9 cellular contexts compared by ENCODE assay signal in the genomic region with DNA sequence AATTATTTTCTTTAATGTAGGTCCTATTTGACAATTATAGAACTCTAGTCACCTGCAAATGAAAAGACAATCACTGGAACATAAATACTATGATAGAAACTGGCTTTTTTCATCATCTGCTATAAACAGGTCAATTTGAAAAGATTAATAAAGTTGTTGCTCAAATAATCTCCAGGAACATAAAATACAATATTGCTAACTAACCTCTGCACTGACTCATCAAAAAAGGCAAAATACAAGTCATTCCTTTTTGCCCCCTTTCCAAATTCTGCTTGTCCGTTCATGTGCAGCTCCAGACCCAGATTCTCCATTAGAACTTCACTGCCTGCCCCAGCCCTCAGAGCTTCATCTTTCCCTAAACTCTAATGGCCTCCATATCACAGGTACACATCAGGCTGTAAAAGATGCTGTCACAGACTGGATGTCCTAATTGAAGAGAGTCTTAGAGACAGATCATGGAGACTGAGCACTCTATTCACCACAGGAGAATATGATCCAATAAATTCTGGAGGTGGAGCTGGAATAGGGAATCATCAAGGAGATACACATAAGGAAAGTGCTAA. TPM values are rescaled to one million over a fixed set of nuclear protein-coding genes. Genes with fewer than 3 reads are reported as not detected.
DNase-seq lines count a peak whose midpoint lies in the region; ATAC-seq and TF ChIP-seq lines count a peak whose summit lies in the region.
"Had no signal": no experiment of that assay in that cellular context is flagged by ENCODE, and none has a peak within 500 bp of the region (broad histone marks: within the 10 kb centered on the region; RNA-seq: fewer than 3 reads in every experiment).

No MANE protein-coding gene starts in this region.

- H3K27me3 Mint-ChIP-seq in activated CD4-positive, alpha-beta memory T cell treated with anti-CD3 and anti-CD28 coated beads, Interleukin-2, amount 10 ng/mL, durations not matched to agents 7 days and 5 days, result no peaks in the 10 kb centered on the region

- POLR2A ChIA-PET in activated CD4-positive, alpha-beta memory T cell treated with anti-CD3 and anti-CD28 coated beads, Interleukin-2, amount 10 ng/mL, durations not matched to agents 7 days and 5 days (lab: Charles Lee), result interaction anchor here (1.2 to 4.0 kb wide), 7 partner anchors 9 to 89 kb away, joined by 3 to 28 read pairs (median 10); partner anchors contain the start of genes IRGM and SMIM3

- CTCF ChIA-PET in activated CD4-positive, alpha-beta memory T cell treated with anti-CD3 and anti-CD28 coated beads, Interleukin-2, amount 10 ng/mL, durations not matched to agents 7 days and 5 days (lab: Charles Lee), result interaction anchor here (0.5 to 2.6 kb wide), 6 partner anchors 21 to 307 kb away, joined by 3 to 10 read pairs (median 5); partner anchors contain the start of genes RPS14 and SMIM3

- TF ChIP-seq CTCF in cardiac muscle cell (IDR thresholded peaks at IDR 0.05; ENCODE audit: low read depth, low read length) (no peak), gastroesophageal sphincter (IDR thresholded peaks at IDR 0.05) (no peak), tibial artery (IDR thresholded peaks at IDR 0.05) (no peak)

- H3K4me1 ChIP-seq in cardiac muscle cell (ENCODE audit: low read depth), result peaks cover 9% of the 10 kb centered on the region
- peaks cover 8 to 48% (median 8%) of the 10 kb centered on the region in 3 donors for H3K4me1 ChIP-seq in gastroesophageal sphincter
- H3K4me1 ChIP-seq in tibial artery, result peaks cover 0 to 29% (median 17%) of the 10 kb centered on the region in 4 donors

- H3K4me3 Mint-ChIP-seq in activated CD4-positive, alpha-beta memory T cell treated with anti-CD3 and anti-CD28 coated beads, Interleukin-2, amount 10 ng/mL, durations not matched to agents 7 days and 5 days, result peak overlapping the region; percentile 46

- H3K9me3 ChIP-seq in cardiac muscle cell (ENCODE audit: low read depth) (no peaks in the 10 kb centered on the region), gastroesophageal sphincter (no peaks in the 10 kb centered on the region), tibial artery (no peaks in the 10 kb centered on the region)

- peak overlapping the region; percentile 100 for H3K27ac ChIP-seq in cardiac muscle cell
- H3K27ac ChIP-seq in gastroesophageal sphincter, result peak overlapping the region in 3 of 4 donors; percentile 92 to 96 (median 95)
- peak overlapping the region in 1 of 2 donors; percentile 91 for H3K27ac ChIP-seq in tibial artery

- H3K4me3 ChIP-seq in cardiac muscle cell, result peak overlapping the region; percentile 89
- peak overlapping the region in 1 of 2 donors; percentile 68 for H3K4me3 ChIP-seq in gastroesophageal sphincter
- H3K4me3 ChIP-seq in tibial artery, result peak overlapping the region; percentile 62

- TF ChIP-seq POLR2A in gastroesophageal sphincter (IDR thresholded peaks at IDR 0.05), result no peak

- DNase-seq in cardiac muscle cell (ENCODE audit: low read depth in 1 of 2, low spot score in 1 of 2) (no peak), Right ventricle myocardium inferior (ENCODE audit: missing footprints) (no peak), tibial artery (no peak), NOMO-1 (lab: John Stamatoyannopoulos, UW; ENCODE audit: unreplicated experiment in 2 of 2) (no peak), NCI-H2107 (lab: John Stamatoyannopoulos, UW) (no peak)
- DNase-seq in activated CD4-positive, alpha-beta memory T cell treated with anti-CD3 and anti-CD28 coated beads, Interleukin-2, amount 10 ng/mL, durations not matched to agents 7 days and 5 days, result no peak
- DNase-seq: DMS153 had no signal

- H3K27me3 ChIP-seq in cardiac muscle cell (no peaks in the 10 kb centered on the region), gastroesophageal sphincter (no peaks in the 10 kb centered on the region), tibial artery (peaks cover 0 to 2% of the 10 kb centered on the region in 2 donors)

- H3K27ac Mint-ChIP-seq in activated CD4-positive, alpha-beta memory T cell treated with anti-CD3 and anti-CD28 coated beads, Interleukin-2, amount 10 ng/mL, durations not matched to agents 7 days and 5 days, result peak overlapping the region; percentile 12

- H3K4me1 Mint-ChIP-seq in activated CD4-positive, alpha-beta memory T cell treated with anti-CD3 and anti-CD28 coated beads, Interleukin-2, amount 10 ng/mL, durations not matched to agents 7 days and 5 days, result peaks cover 38% of the 10 kb centered on the region

- no peak for TF ChIP-seq EP300 in gastroesophageal sphincter (IDR thresholded peaks at IDR 0.05)

- H3K9me3 Mint-ChIP-seq in activated CD4-positive, alpha-beta memory T cell treated with anti-CD3 and anti-CD28 coated beads, Interleukin-2, amount 10 ng/mL, durations not matched to agents 7 days and 5 days, result no peaks in the 10 kb centered on the region

- ATAC-seq in Right ventricle myocardium inferior, result no peak
- no peak for ATAC-seq in gastroesophageal sphincter
- ATAC-seq in HG03039 (IDR thresholded peaks at IDR 0.05; ENCODE audit: unreplicated experiment), result no peak

- H3K36me3 Mint-ChIP-seq in activated CD4-positive, alpha-beta memory T cell treated with anti-CD3 and anti-CD28 coated beads, Interleukin-2, amount 10 ng/mL, durations not matched to agents 7 days and 5 days (ENCODE audit: low read depth), result peaks cover 44% of the 10 kb centered on the region

- H3K36me3 ChIP-seq in cardiac muscle cell (peaks cover 26% of the 10 kb centered on the region), gastroesophageal sphincter (peaks cover 5 to 39% of the 10 kb centered on the region in 2 donors), tibial artery (peaks cover 31 to 40% (median 39%) of the 10 kb centered on the region in 3 donors)

- intact Hi-C loops in Right ventricle myocardium inferior (cut with DNase I), result no loop called here
- intact Hi-C loops in tibial artery (cut with DNase I; ENCODE audit: low total_unique reads), result no loop called here

- WGBS in gastroesophageal sphincter (ENCODE audit: low coverage in 1 of 2), 2 donors, result 58 to 64% methylated on average over 1 of the region's 1 CpG

RNA-seq across cellular contexts. Expression of gene DCTN4, which starts 1.6 kb away (rescaled TPM):
- total RNA-seq in cardiac muscle cell, result 41.1 and 46.2 TPM in 2 replicates
- polyA plus RNA-seq in cardiac muscle cell, result 26.7 and 32.2 TPM in 2 replicates
- total RNA-seq in Right ventricle myocardium inferior, result 46.4 TPM
- total RNA-seq in activated CD4-positive, alpha-beta memory T cell treated with anti-CD3 and anti-CD28 coated beads, Interleukin-2, amount 10 ng/mL, durations not matched to agents 7 days and 5 days, result 10 to 100 TPM; 38.6 to 40.6 TPM
- 10 to 100 TPM; 49.8 to 78.6 (median 55.2) TPM for total RNA-seq in gastroesophageal sphincter

RNA-seq across cellular contexts. Expression of gene SMIM3, which starts 21.4 kb away (rescaled TPM):
- total RNA-seq in cardiac muscle cell (16.8 and 33.2 TPM in 2 replicates), Right ventricle myocardium inferior (19.8 TPM), gastroesophageal sphincter (10 to 100 TPM; 35.9 to 58.3 (median 47.9) TPM)
- polyA plus RNA-seq in cardiac muscle cell, result 32.2 and 43.5 TPM in 2 replicates
- total RNA-seq in activated CD4-positive, alpha-beta memory T cell treated with anti-CD3 and anti-CD28 coated beads, Interleukin-2, amount 10 ng/mL, durations not matched to agents 7 days and 5 days, result 10 to 100 TPM; 17.4 to 19.1 TPM

RNA-seq across cellular contexts. Expression of gene RBM22, which starts 56.3 kb away (rescaled TPM):
- total RNA-seq in cardiac muscle cell, result 33.2 and 39.0 TPM in 2 replicates
- polyA plus RNA-seq in cardiac muscle cell, result 33.0 and 47.1 TPM in 2 replicates
- 30.5 TPM for total RNA-seq in Right ventricle myocardium inferior
- total RNA-seq in activated CD4-positive, alpha-beta memory T cell treated with anti-CD3 and anti-CD28 coated beads, Interleukin-2, amount 10 ng/mL, durations not matched to agents 7 days and 5 days, result 10 to 100 TPM; 66.8 to 70.7 TPM
- 10 to 100 TPM; 24.3 to 37.2 (median 32.4) TPM for total RNA-seq in gastroesophageal sphincter
